36 cellular contexts compared by ENCODE assay signal in genomic region chr21:41719691-41720090, GRCh38. TPM values are rescaled to one million over a fixed set of nuclear protein-coding genes. Genes with fewer than 3 reads are reported as not detected.
"Had no signal": no experiment of that assay in that cellular context is flagged by ENCODE, and none has a peak within 500 bp of the region (broad histone marks: within the 10 kb centered on the region; RNA-seq: fewer than 3 reads in every experiment).

No MANE protein-coding gene starts in this region.

- H3K27ac ChIP-seq: KMS-11 had no signal

- H3K4me3 ChIP-seq: MG63 had no signal

- H3K36me3 ChIP-seq: MG63 had no signal

- DNase-seq: Karpas-422, Kasumi-1, MG63, MM.1S, MV-4-11, NCI-H1048, NCI-H1092, NCI-H1092 treated with DMSO at 0.1 percent for 48 hours, NCI-H1105, NCI-H1105 treated with DMSO at 0.1 percent for 48 hours, NCI-H1417, NCI-H1417 treated with DMSO at 0.1 percent for 48 hours, NCI-H1436, NCI-H1436 treated with DMSO at 0.1 percent for 48 hours, NCI-H146, NCI-H1694, NCI-H1694 treated with DMSO at 0.1 percent for 48 hours, NCI-H187, NCI-H187 treated with DMSO at 0.1 percent for 48 hours, NCI-H1930, NCI-H2029, NCI-H2029 treated with DMSO at 0.1 percent for 48 hours, NCI-H2081, NCI-H2081 treated with DMSO at 0.1 percent for 48 hours, NCI-H2107, NCI-H2171, NCI-H2171 treated with DMSO at 0.1 percent for 48 hours, NCI-H2227 treated with DMSO at 0.1 percent for 48 hours, NCI-H226, NCI-H345, NCI-H446, NCI-H446 treated with DMSO at 0.1 percent for 48 hours, NCI-H510A, NCI-H510A treated with DMSO at 0.1 percent for 48 hours had no signal

- H3K9me3 ChIP-seq: MG63 had no signal

RNA-seq across cellular contexts. Expression of gene RIPK4, which starts 47.2 kb away (rescaled TPM):
- total RNA-seq: LHCN-M2 had no signal
